Comparison of ENCODE assay signal across 8 cellular contexts in the genomic region with DNA sequence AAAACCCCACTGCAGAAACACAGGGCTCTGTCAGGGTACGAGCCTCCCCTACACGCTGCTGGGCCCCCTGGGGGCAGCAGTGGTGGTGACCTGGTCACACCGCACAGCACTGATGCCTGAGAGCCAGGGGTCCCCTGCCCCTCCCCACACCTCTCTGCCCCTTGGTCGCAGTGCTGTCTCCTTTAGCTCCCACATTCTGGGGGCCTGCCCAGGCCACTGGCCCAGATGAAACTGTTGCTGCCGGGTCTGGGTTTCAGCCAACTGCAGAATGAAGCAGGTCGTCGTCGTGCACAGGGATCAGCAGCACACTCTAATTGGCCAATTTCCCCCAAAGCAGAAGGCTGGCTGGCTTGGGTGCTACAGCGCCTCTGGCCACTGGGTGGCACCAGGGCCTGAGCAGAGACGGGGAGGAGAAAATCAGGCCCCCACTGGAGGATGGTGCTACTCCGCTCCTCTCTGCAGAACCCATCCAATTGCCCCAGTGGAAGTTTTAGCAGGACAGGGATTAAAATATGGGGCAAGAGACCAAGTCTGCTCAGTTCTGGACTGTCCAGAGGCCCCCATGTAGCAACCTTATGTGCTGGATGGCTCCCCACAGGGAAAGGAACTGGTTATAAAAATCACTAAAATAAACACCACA. TPM values are rescaled to one million over a fixed set of nuclear protein-coding genes. Genes with fewer than 3 reads are reported as not detected.
DNase-seq lines count a peak whose midpoint lies in the region; ATAC-seq, FAIRE-seq and TF ChIP-seq lines count a peak whose summit lies in the region.

No MANE protein-coding gene starts in this region.

- H3K9ac ChIP-seq in mammary epithelial cell (ENCODE audit: insufficient read depth, low read length) = no peak overlapping the region

- H3K4me3 Mint-ChIP-seq in WTC11 = peak overlapping the region; percentile 52; the same call in 1 of the 2 replicates

- peak; percentile 79 for TF ChIP-seq CTCF in WTC11 (IDR thresholded peaks at IDR 0.05)
- TF ChIP-seq CTCF in mammary epithelial cell (conservative IDR thresholded peaks at IDR 0.05 in 1 of 2, IDR thresholded peaks at IDR 0.05 in 1 of 2; ENCODE audit: extremely low read depth in 1 of 2, insufficient read depth in 1 of 2, low read depth in 1 of 2, low read length in 2 of 2) = peak; percentile 84 to 85

- H3K27ac Mint-ChIP-seq in WTC11 = peak overlapping the region; percentile 96

- POLR2A ChIA-PET in WTC11 (lab: Charles Lee) = interaction anchor here (1.1 kb wide), 1 partner anchor 23 kb away, joined by 5 read pairs; no protein-coding TSS in a partner anchor

- no peaks in the 10 kb centered on the region for H3K27me3 Mint-ChIP-seq in WTC11 (ENCODE audit: low read depth)

- H4K20me1 ChIP-seq in mammary epithelial cell (ENCODE audit: insufficient read depth, low read length) = no peaks in the 10 kb centered on the region

- H3K4me3 ChIP-seq in mammary epithelial cell (replicated peaks in 1 of 3; ENCODE audit: insufficient read depth in 1 of 3, low read depth in 2 of 3, low read length in 3 of 3) = no peak overlapping the region

- 9% methylated on average over 7 of the region's 11 CpGs for WGBS in mammary epithelial cell (ENCODE audit: low coverage, missing lambda C conversion rate)

- H3K4me1 ChIP-seq in mammary epithelial cell (ENCODE audit: insufficient read depth, low read length) = peaks cover 39% of the 10 kb centered on the region

- CTCF ChIA-PET in WTC11 (lab: Charles Lee) (interaction anchor here (0.6 to 2.2 kb wide), 16 partner anchors 10 to 330 kb away, joined by 3 to 11 read pairs (median 4); a partner anchor contains a TSS), mammary epithelial cell (lab: Charles Lee; ENCODE audit: low non-redundant PET) (interaction anchor here (0.6 kb wide), 1 partner anchor 523 kb away, joined by 3 read pairs; no protein-coding TSS in a partner anchor)

- intact Hi-C loops in mammary epithelial cell (cut with micrococcal nuclease) = loop anchor here (1.0 kb wide), 5 partner anchors 12 to 109 kb away; no protein-coding TSS in a partner anchor

- no peak for TF ChIP-seq POLR2A in GM12892 (IDR thresholded peaks at IDR 0.05; ENCODE audit: low read depth, low read length)

- peak; percentile 89 for DNase-seq in GM12892 (ENCODE audit: insufficient read length)
- peak; percentile 71 for DNase-seq in NCI-H2171 (lab: John Stamatoyannopoulos, UW)
- peak; percentile 89 for DNase-seq in WTC11 (ENCODE audit: low spot score)
- DNase-seq in mammary epithelial cell = peak; percentile 43
- peak; percentile 76 for DNase-seq in iris pigment epithelial cell (ENCODE audit: low read depth)
- peak; percentile 66 for DNase-seq in stimulated activated CD4-positive, alpha-beta T cell treated with anti-CD3 and anti-CD28 coated beads, Interleukin-12 subunit alpha, Interleukin-12 subunit beta, amount 100 ng/mL, for 4 hours
- DNase-seq in NK-92 (lab: John Stamatoyannopoulos, UW; ENCODE audit: unreplicated experiment) = no peak

- H3K9me3 Mint-ChIP-seq in WTC11 = no peaks in the 10 kb centered on the region

- BruUV-seq in mammary epithelial cell (replicated peaks; lab: Mats Ljungman, UMichigan) = no TSS peak

- no peak overlapping the region for H2AFZ ChIP-seq in mammary epithelial cell (ENCODE audit: low read depth, low read length)

- H3K4me1 Mint-ChIP-seq in WTC11 = peaks cover 44% of the 10 kb centered on the region

- peak; percentile 91 for FAIRE-seq in GM12892 (lab: Jason Lieb, UNC)

- in situ Hi-C loops in mammary epithelial cell (cut with MboI; ENCODE audit: low sequenced_read_pairs in 2 of 2) = no loop called here

- H3K27ac ChIP-seq in mammary epithelial cell (ENCODE audit: insufficient read depth, low read depth, low read length) = peak overlapping the region; percentile 15

- H3K4me2 ChIP-seq in mammary epithelial cell (ENCODE audit: insufficient read depth, low read depth, low read length) = no peak overlapping the region

- H3K79me2 ChIP-seq in mammary epithelial cell (ENCODE audit: insufficient read depth, low read length) = peaks cover 11% of the 10 kb centered on the region

- ATAC-seq in HG02938 (IDR thresholded peaks at IDR 0.05; ENCODE audit: unreplicated experiment) (peak; percentile 74), WTC11 (peak; percentile 87)

- no peaks in the 10 kb centered on the region for H3K9me3 ChIP-seq in mammary epithelial cell (replicated peaks; ENCODE audit: insufficient read depth, low read length)

- H3K36me3 ChIP-seq in mammary epithelial cell (ENCODE audit: insufficient read depth, low read length) = peaks cover 31% of the 10 kb centered on the region

- H3K27me3 ChIP-seq in mammary epithelial cell (ENCODE audit: insufficient read depth, low read length) = no peaks in the 10 kb centered on the region

- peaks cover 55% of the 10 kb centered on the region for H3K36me3 Mint-ChIP-seq in WTC11

- dilution Hi-C loops in mammary epithelial cell (cut with HindIII; ENCODE audit: low sequenced_read_pairs) = loop anchor here (5.0 kb wide), 1 partner anchor 37 kb away; a partner anchor contains a TSS

TF ChIP-seq in WTC11, 78 proteins besides CTCF, POLR2A, EP300 and RAD21 (continues in another document):
- TF ChIP-seq, protein P1, sequence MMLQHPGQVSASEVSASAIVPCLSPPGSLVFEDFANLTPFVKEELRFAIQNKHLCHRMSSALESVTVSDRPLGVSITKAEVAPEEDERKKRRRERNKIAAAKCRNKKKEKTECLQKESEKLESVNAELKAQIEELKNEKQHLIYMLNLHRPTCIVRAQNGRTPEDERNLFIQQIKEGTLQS (CRISPR knock-in tag; conservative IDR thresholded peaks at IDR 0.05) = no peak
- TF ChIP-seq, protein P2, sequence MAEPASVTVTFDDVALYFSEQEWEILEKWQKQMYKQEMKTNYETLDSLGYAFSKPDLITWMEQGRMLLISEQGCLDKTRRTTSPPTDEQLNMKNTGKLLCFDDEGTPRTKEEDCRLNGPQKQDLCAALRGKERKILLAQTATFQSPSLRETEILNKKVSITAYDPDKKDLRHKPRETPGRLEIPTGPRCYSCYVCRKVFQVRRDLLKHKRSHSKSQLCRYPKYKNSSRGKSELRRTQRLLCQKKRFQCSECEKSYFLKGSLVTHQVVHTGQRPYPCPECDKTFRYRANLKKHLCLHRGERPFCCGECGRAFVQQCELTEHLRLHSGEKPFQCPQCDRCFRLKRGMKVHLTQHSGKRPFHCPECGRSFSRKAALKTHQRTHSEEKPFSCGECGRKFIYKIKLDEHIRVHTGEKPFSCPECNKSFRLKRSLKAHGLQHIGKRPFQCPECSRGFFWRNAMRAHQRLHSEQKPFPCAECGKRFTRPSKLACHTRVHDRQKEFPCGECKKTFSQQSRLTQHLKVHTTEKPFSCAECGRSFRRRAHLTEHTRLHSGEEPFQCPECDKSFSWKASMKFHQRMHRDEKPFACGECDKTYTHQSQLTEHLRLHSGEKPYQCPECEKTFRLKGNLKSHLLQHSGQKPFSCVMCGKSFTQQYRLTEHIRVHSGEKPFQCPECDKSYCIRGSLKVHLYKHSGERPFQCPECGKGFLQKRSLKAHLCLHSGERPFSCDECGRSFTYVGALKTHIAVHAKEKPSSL (CRISPR knock-in tag; conservative IDR thresholded peaks at IDR 0.05) = no peak
- TF ChIP-seq, protein P3, sequence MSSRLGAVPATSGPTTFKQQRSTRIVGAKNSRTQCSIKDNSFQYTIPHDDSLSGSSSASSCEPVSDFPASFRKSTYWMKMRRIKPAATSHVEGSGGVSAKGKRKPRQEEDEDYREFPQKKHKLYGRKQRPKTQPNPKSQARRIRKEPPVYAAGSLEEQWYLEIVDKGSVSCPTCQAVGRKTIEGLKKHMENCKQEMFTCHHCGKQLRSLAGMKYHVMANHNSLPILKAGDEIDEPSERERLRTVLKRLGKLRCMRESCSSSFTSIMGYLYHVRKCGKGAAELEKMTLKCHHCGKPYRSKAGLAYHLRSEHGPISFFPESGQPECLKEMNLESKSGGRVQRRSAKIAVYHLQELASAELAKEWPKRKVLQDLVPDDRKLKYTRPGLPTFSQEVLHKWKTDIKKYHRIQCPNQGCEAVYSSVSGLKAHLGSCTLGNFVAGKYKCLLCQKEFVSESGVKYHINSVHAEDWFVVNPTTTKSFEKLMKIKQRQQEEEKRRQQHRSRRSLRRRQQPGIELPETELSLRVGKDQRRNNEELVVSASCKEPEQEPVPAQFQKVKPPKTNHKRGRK (CRISPR knock-in tag; IDR thresholded peaks at IDR 0.05; ENCODE audit: borderline replicate concordance) = no peak
- TF ChIP-seq ZNF138 (CRISPR knock-in tag; conservative IDR thresholded peaks at IDR 0.05) (no peak; the same call in 1 of the 2 replicates), ZNF232 (CRISPR knock-in tag; IDR thresholded peaks at IDR 0.05) (no peak)
- TF ChIP-seq, protein P4, sequence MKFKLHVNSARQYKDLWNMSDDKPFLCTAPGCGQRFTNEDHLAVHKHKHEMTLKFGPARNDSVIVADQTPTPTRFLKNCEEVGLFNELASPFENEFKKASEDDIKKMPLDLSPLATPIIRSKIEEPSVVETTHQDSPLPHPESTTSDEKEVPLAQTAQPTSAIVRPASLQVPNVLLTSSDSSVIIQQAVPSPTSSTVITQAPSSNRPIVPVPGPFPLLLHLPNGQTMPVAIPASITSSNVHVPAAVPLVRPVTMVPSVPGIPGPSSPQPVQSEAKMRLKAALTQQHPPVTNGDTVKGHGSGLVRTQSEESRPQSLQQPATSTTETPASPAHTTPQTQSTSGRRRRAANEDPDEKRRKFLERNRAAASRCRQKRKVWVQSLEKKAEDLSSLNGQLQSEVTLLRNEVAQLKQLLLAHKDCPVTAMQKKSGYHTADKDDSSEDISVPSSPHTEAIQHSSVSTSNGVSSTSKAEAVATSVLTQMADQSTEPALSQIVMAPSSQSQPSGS (CRISPR knock-in tag; IDR thresholded peaks at IDR 0.05; ENCODE audit: borderline replicate concordance, low read depth) = no peak

RNA-seq across cellular contexts. Expression of a gene that starts 26.1 kb away (rescaled TPM):
- polyA plus RNA-seq in GM12892 (2012; ENCODE audit: missing spikeins) = 26.5 TPM
- total RNA-seq in WTC11 (2021) = 69.3 to 87.3 TPM (median 71.6 TPM) in 3 replicates
- total RNA-seq in mammary epithelial cell = 10 to 100 TPM; 38.7 to 53.2 TPM
- polyA plus RNA-seq in mammary epithelial cell = 13.6 TPM
- polyA minus RNA-seq in mammary epithelial cell = 31.4 TPM

RNA-seq across cellular contexts. Expression of a gene that starts 37.8 kb away (rescaled TPM):
- 24.1 TPM for polyA plus RNA-seq in GM12892 (2012; ENCODE audit: missing spikeins)
- 56.2 to 70.2 TPM (median 56.6 TPM) in 3 replicates for total RNA-seq in WTC11 (2021)
- total RNA-seq in mammary epithelial cell = 10 to 100 TPM; 34.5 to 43.2 TPM
- 29.7 TPM for polyA plus RNA-seq in mammary epithelial cell
- 47.5 TPM for polyA minus RNA-seq in mammary epithelial cell

RNA-seq across cellular contexts. Expression of a gene that starts 38.5 kb away (rescaled TPM):
- polyA plus RNA-seq in GM12892 (2012; ENCODE audit: missing spikeins) = 6.3 TPM
- total RNA-seq in WTC11 (2021) (19.7 to 20.4 TPM (median 20.3 TPM) in 3 replicates), mammary epithelial cell (10 to 100 TPM in 1 of 2 donors, 1 to 10 TPM in 1; 8.1 to 11.7 TPM)
- 6.5 TPM for polyA plus RNA-seq in mammary epithelial cell
- 1.9 TPM for polyA minus RNA-seq in mammary epithelial cell

RNA-seq across cellular contexts. Expression of a gene that starts 52.3 kb away (rescaled TPM):
- 45.0 TPM for polyA plus RNA-seq in GM12892 (2012; ENCODE audit: missing spikeins)
- total RNA-seq in WTC11 (2021) (26.2 to 41.7 TPM (median 30.8 TPM) in 3 replicates), mammary epithelial cell (under 1 TPM; 0.33 to 0.67 TPM)
- polyA plus RNA-seq in mammary epithelial cell = 0.09 TPM
- polyA minus RNA-seq in mammary epithelial cell = not detected
